8 cellular contexts compared by ENCODE assay signal in the genomic region with DNA sequence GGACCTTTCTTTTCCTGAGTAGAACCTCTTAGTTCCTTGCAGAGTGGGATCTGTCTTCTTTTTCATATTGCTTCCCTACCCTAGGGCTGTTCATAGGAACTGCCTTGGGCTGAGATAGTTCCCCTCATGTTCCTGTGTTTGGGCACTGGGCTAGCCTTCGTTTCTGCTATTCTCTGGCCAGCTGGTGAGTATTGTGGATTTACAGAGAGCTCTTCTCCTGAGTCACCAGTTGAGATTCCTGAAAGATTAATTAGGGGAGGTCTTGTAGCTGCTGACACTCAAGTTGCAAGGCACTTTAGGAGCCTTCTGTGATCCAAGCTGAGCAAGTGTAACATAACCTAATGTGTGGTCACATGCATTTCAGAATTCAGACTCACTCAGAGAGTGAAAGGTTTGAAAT. TPM values are rescaled to one million over a fixed set of nuclear protein-coding genes. Genes with fewer than 3 reads are reported as not detected.
DNase-seq lines count a peak whose midpoint lies in the region; ATAC-seq and TF ChIP-seq lines count a peak whose summit lies in the region.

No MANE protein-coding gene starts in this region.

- H3K9me3 Mint-ChIP-seq in nephron progenitor cell: no peaks in the 10 kb centered on the region
- no peaks in the 10 kb centered on the region for H3K9me3 Mint-ChIP-seq in CD8-positive, alpha-beta T cell

- H3K4me1 ChIP-seq in CD8-positive, alpha-beta T cell (ENCODE audit: insufficient read depth, low read length): peaks cover 20% of the 10 kb centered on the region

- CTCF ChIA-PET in CD8-positive, alpha-beta T cell (lab: Charles Lee): interaction anchor here (1.1 kb wide), 1 partner anchor 23 kb away, joined by 5 read pairs; no protein-coding TSS in a partner anchor

- peak overlapping the region; percentile 7 for H3K4me3 Mint-ChIP-seq in nephron progenitor cell
- no peak overlapping the region for H3K4me3 Mint-ChIP-seq in CD8-positive, alpha-beta T cell

- H3K27me3 ChIP-seq in CD8-positive, alpha-beta T cell (ENCODE audit: insufficient read depth, low read length): no peaks in the 10 kb centered on the region

- ATAC-seq in CD8-positive, alpha-beta T cell: no peak

- peaks cover 47% of the 10 kb centered on the region for H3K4me1 Mint-ChIP-seq in nephron progenitor cell
- H3K4me1 Mint-ChIP-seq in CD8-positive, alpha-beta T cell (ENCODE audit: low read depth): peaks cover 64% of the 10 kb centered on the region

- intact Hi-C loops in CD8-positive, alpha-beta T cell (cut with DNase I, micrococcal nuclease): no loop called here

- TF ChIP-seq CTCF in choroid plexus epithelial cell (conservative IDR thresholded peaks at IDR 0.05; ENCODE audit: low read depth, low read length) (no peak), nephron progenitor cell (IDR thresholded peaks at IDR 0.05) (no peak)
- TF ChIP-seq CTCF in CD8-positive, alpha-beta T cell (IDR thresholded peaks at IDR 0.05): no peak

- POLR2A ChIA-PET in CD8-positive, alpha-beta T cell (lab: Charles Lee): no interaction called here

- peaks cover 70% of the 10 kb centered on the region for H3K36me3 ChIP-seq in CD8-positive, alpha-beta T cell (ENCODE audit: insufficient read depth, low read length)

- peak overlapping the region; percentile 98 for H3K27ac Mint-ChIP-seq in nephron progenitor cell
- H3K27ac Mint-ChIP-seq in CD8-positive, alpha-beta T cell: no peak overlapping the region

- no peak overlapping the region for H3K4me3 ChIP-seq in choroid plexus epithelial cell (ENCODE audit: low read depth, low read length)
- H3K4me3 ChIP-seq in CD8-positive, alpha-beta T cell (ENCODE audit: low read depth, low read length): no peak overlapping the region

- no peaks in the 10 kb centered on the region for H3K27me3 Mint-ChIP-seq in nephron progenitor cell (ENCODE audit: low read depth, poor library complexity)
- H3K27me3 Mint-ChIP-seq in CD8-positive, alpha-beta T cell (ENCODE audit: low read depth): no peaks in the 10 kb centered on the region

- no peak overlapping the region for H3K27ac ChIP-seq in CD8-positive, alpha-beta T cell (ENCODE audit: low read depth, low read length)

- H3K9me3 ChIP-seq in CD8-positive, alpha-beta T cell (ENCODE audit: low read length): no peaks in the 10 kb centered on the region

- peaks cover 94% of the 10 kb centered on the region for H3K36me3 Mint-ChIP-seq in nephron progenitor cell (ENCODE audit: low read depth)
- peaks cover 96% of the 10 kb centered on the region for H3K36me3 Mint-ChIP-seq in CD8-positive, alpha-beta T cell

- DNase-seq in AG20443 (ENCODE audit: low spot score) (peak; percentile 76), LHCN-M2 (ENCODE audit: low read depth) (peak; percentile 96), choroid plexus epithelial cell (ENCODE audit: low read depth) (peak; percentile 90), nephron progenitor cell (no peak), SHP77 treated with DMSO at 0.1 percent for 48 hours (lab: John Stamatoyannopoulos, UW) (no peak), NCI-H2081 treated with DMSO at 0.1 percent for 48 hours (lab: John Stamatoyannopoulos, UW) (no peak), SIG-M5 treated with dmso at 0.1 percent for 504 hours (lab: John Stamatoyannopoulos, UW; ENCODE audit: unreplicated experiment) (no peak)
- DNase-seq in CD8-positive, alpha-beta T cell: no peak

RNA-seq across cellular contexts. Expression of a gene that starts 30.7 kb away (rescaled TPM):
- 28.6 and 36.0 TPM in 2 replicates for total RNA-seq in LHCN-M2 (2014; rRNA removed)
- 15.4 TPM for polyA plus RNA-seq in LHCN-M2 (2012)
- total RNA-seq in CD8-positive, alpha-beta T cell: 100 to 1,000 TPM; 615 to 669 TPM

Comparison
In these comparisons a context has a peak if more than half of its experiments do, and no peak if none do; other contexts are left out.
1. DNase-seq: peak in AG20443 (single experiment), LHCN-M2 (single experiment) and choroid plexus epithelial cell (single experiment); none in nephron progenitor cell (single experiment), SHP77 treated with DMSO at 0.1 percent for 48 hours (single experiment), CD8-positive, alpha-beta T cell (0 of 7), NCI-H2081 treated with DMSO at 0.1 percent for 48 hours (single experiment) and SIG-M5 treated with dmso at 0.1 percent for 504 hours (single experiment).
2. RNA of a gene that starts 30.7 kb away (total RNA-seq): 615 to 669 TPM in CD8-positive, alpha-beta T cell; 28.6 to 36.0 TPM in LHCN-M2; every median in the first group is over 10 times any median in the second.